29 cellular contexts compared by ENCODE assay signal in genomic region chr17:76474894-76475293, GRCh38. TPM values are rescaled to one million over a fixed set of nuclear protein-coding genes. Genes with fewer than 3 reads are reported as not detected.
"Had no signal": no experiment of that assay in that cellular context is flagged by ENCODE, and none has a peak within 500 bp of the region (broad histone marks: within the 10 kb centered on the region; RNA-seq: fewer than 3 reads in every experiment).

No MANE protein-coding gene starts in this region.

- H3K36me3 ChIP-seq: breast epithelium had no signal

- H3K4me3 Mint-ChIP-seq: activated CD8-positive, alpha-beta T cell treated with anti-CD3 and anti-CD28 coated beads for 36 hours; activated naive CD8-positive, alpha-beta T cell treated with anti-CD3 and anti-CD28 coated beads, Interleukin-2, amount 10 ng/mL, durations not matched to agents 7 days and 5 days had no signal

- H3K27me3 Mint-ChIP-seq: activated CD8-positive, alpha-beta T cell treated with anti-CD3 and anti-CD28 coated beads for 36 hours; activated naive CD8-positive, alpha-beta T cell treated with anti-CD3 and anti-CD28 coated beads, Interleukin-2, amount 10 ng/mL, durations not matched to agents 7 days and 5 days had no signal

- H3K27ac ChIP-seq: breast epithelium, Peyer's patch, RWPE1, SJSA1 had no signal

- H3K27ac Mint-ChIP-seq: activated CD8-positive, alpha-beta T cell treated with anti-CD3 and anti-CD28 coated beads for 36 hours; activated naive CD8-positive, alpha-beta T cell treated with anti-CD3 and anti-CD28 coated beads, Interleukin-2, amount 10 ng/mL, durations not matched to agents 7 days and 5 days had no signal

- H3K4me1 Mint-ChIP-seq: activated naive CD8-positive, alpha-beta T cell treated with anti-CD3 and anti-CD28 coated beads, Interleukin-2, amount 10 ng/mL, durations not matched to agents 7 days and 5 days had no signal

- H3K9me3 ChIP-seq: breast epithelium, Peyer's patch, SJSA1 had no signal

- H3K27me3 ChIP-seq: breast epithelium, Peyer's patch, SJSA1 had no signal

- DNase-seq: activated CD4-positive, alpha-beta T cell treated with anti-CD3 and anti-CD28 coated beads for 4 hours; activated CD8-positive, alpha-beta memory T cell treated with anti-CD3 and anti-CD28 coated beads, Interleukin-2, amount 50 U/mL, for 4 hours; activated CD8-positive, alpha-beta T cell treated with anti-CD3 and anti-CD28 coated beads for 36 hours; activated naive CD4-positive, alpha-beta T cell treated with anti-CD3 and anti-CD28 coated beads, Interleukin-2, amount 50 U/mL, for 16 hours; activated naive CD8-positive, alpha-beta T cell treated with anti-CD3 and anti-CD28 coated beads, Interleukin-2, amount 10 ng/mL, durations not matched to agents 7 days and 5 days; activated T-cell treated with anti-CD3 and anti-CD28 coated beads, Interleukin-2, amount 50 U/mL, for 1 hour; aorta; caudate nucleus; KG1; NCI-H1092; NCI-H1417; NCI-H1694 treated with DMSO at 0.1 percent for 48 hours; NCI-H2029 treated with DMSO at 0.1 percent for 48 hours; NCI-H345; NCI-H510A; NCI-H69; NK-92 treated with Interleukin-12 subunit alpha and Interleukin-12 subunit beta, amount 100 ng/mL, for 24 hours; OCI-M1; Peyer's patch; SHP77; SW 1271 had no signal

- H3K4me3 ChIP-seq: breast epithelium, Peyer's patch, SJSA1 had no signal

- H3K4me1 ChIP-seq: breast epithelium, SJSA1 had no signal

- ATAC-seq: activated CD4-positive, CD25-positive, alpha-beta regulatory T cell treated with anti-CD3 and anti-CD28 coated beads, Interleukin-2, amount 50 U/mL, for 24 hours; activated CD8-positive, alpha-beta T cell treated with anti-CD3 and anti-CD28 coated beads for 36 hours; SK-N-SH treated with all-trans-retinoic acid at 6 μM for 48 hours had no signal

RNA-seq across cellular contexts. Expression of gene AANAT, which starts 7.5 kb away (rescaled TPM):
- total RNA-seq: activated naive CD8-positive, alpha-beta T cell treated with anti-CD3 and anti-CD28 coated beads, Interleukin-2, amount 10 ng/mL, durations not matched to agents 7 days and 5 days; aorta; breast epithelium; LHCN-M2; M059J; Peyer's patch; SJSA1; T-helper 1 cell treated with Interleukin-12 subunit alpha and Interleukin-12 subunit beta and Interleukin-4 antibody, amounts not matched to agents 30 ng/mL and 1 ng/mL, for 36 hours had no signal
- polyA plus RNA-seq: aorta had no signal
